Comparison of ENCODE assay signal across 8 cellular contexts in the genomic region with DNA sequence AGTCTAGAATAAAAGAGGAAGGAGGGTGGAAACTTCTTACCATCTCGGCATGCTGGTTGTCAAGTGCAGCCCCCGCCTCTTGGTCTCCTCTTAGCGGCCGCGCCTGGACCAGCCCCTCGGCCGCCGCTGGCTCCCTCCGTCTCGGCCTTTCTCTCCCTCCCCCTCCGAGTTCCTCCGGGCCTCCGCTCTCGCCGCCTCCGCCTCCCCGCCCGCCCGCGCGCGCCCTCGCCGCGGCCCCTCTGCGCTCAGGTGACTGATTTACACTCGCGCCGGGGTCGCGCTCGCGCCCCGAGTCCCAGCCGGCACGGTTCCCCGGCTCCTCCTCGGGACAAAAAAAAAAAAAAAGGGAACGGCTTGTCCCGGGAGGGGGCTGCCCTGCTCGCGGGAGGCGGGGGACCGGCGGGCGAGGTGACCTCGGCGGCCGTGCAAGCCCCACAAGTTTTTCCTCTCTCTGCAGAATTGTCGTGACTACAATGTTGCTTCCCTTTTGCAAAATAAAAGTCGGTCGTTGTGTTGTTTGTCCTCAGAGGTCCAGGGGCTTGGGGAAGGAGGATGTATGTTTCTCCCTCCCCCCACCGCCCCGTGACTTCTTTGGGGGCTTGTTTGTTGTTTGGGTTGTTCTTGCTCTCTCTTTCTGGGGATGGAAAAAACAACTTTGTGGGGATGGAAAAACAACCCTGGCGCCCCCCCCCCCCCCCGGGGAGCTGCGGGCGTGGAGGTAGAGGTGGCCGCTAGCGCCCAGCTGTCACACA.
DNase-seq lines count a peak whose midpoint lies in the region; ATAC-seq and TF ChIP-seq lines count a peak whose summit lies in the region.

A gene with protein sequence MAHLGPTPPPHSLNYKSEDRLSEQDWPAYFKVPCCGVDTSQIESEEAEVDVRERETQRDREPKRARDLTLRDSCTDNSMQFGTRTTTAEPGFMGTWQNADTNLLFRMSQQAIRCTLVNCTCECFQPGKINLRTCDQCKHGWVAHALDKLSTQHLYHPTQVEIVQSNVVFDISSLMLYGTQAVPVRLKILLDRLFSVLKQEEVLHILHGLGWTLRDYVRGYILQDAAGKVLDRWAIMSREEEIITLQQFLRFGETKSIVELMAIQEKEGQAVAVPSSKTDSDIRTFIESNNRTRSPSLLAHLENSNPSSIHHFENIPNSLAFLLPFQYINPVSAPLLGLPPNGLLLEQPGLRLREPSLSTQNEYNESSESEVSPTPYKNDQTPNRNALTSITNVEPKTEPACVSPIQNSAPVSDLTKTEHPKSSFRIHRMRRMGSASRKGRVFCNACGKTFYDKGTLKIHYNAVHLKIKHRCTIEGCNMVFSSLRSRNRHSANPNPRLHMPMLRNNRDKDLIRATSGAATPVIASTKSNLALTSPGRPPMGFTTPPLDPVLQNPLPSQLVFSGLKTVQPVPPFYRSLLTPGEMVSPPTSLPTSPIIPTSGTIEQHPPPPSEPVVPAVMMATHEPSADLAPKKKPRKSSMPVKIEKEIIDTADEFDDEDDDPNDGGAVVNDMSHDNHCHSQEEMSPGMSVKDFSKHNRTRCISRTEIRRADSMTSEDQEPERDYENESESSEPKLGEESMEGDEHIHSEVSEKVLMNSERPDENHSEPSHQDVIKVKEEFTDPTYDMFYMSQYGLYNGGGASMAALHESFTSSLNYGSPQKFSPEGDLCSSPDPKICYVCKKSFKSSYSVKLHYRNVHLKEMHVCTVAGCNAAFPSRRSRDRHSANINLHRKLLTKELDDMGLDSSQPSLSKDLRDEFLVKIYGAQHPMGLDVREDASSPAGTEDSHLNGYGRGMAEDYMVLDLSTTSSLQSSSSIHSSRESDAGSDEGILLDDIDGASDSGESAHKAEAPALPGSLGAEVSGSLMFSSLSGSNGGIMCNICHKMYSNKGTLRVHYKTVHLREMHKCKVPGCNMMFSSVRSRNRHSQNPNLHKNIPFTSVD (minus strand): TSS at position 65 of the 752 bp plus-strand sequence. CDS start 22 bp downstream, at position 43.

- H3K9me3 ChIP-seq in Loucy (ENCODE audit: insufficient read depth, low read depth, low read length) (no peaks in the 10 kb centered on the region), iPS-18a (ENCODE audit: control insufficient read depth, low read depth, low read length) (no peaks in the 10 kb centered on the region)

- H3K4me1 ChIP-seq in Loucy (ENCODE audit: insufficient read depth, low read length, poor library complexity, severe bottlenecking) (peaks cover 43% of the 10 kb centered on the region), iPS-18a (ENCODE audit: control insufficient read depth, low read depth, low read length) (peaks cover 35% of the 10 kb centered on the region)

- H3K4me3 ChIP-seq in Loucy (ENCODE audit: low read length, poor library complexity, severe bottlenecking) = peak within 1 kb of the TSS; percentile 71
- peak within 1 kb of the TSS; percentile 83 for H3K4me3 ChIP-seq in iPS-18a (ENCODE audit: low read length)
- H3K4me3 ChIP-seq in retinal pigment epithelial cell (ENCODE audit: low read length) = peak within 1 kb of the TSS; percentile 86

- H3K4me2 ChIP-seq in Loucy (ENCODE audit: low read depth, low read length, poor library complexity, severe bottlenecking) = peak within 1 kb of the TSS; percentile 75

- no peaks in the 10 kb centered on the region; the same call in 1 of the 2 replicates for H3F3A ChIP-seq in Loucy (ENCODE audit: low read depth)

- peak within 1 kb of the TSS; percentile 74 for H3K9ac ChIP-seq in Loucy (ENCODE audit: low read depth, low read length, poor library complexity, severe bottlenecking)
- peak within 1 kb of the TSS; percentile 65 for H3K9ac ChIP-seq in iPS-18a (ENCODE audit: low read length)

- no peak within 1 kb of the TSS for H3K27ac ChIP-seq in iPS-18a (ENCODE audit: low read length)

- H3K36me3 ChIP-seq in Loucy (ENCODE audit: insufficient read depth, low read length) (no peaks in the 10 kb centered on the region), iPS-18a (ENCODE audit: control insufficient read depth, low read depth, low read length) (no peaks in the 10 kb centered on the region)

- H3K27me3 ChIP-seq in Loucy (ENCODE audit: insufficient read depth, low read length, poor library complexity, severe bottlenecking) = no peaks in the 10 kb centered on the region
- H3K27me3 ChIP-seq in iPS-18a (ENCODE audit: control insufficient read depth, insufficient read depth, low read length) = peaks cover 21% of the 10 kb centered on the region

- DNase-seq in EH (ENCODE audit: low read depth) = peak; percentile 67
- peak; percentile 85 for DNase-seq in astrocyte of the hippocampus (ENCODE audit: low read depth, low spot score)
- no peak for DNase-seq in retinal pigment epithelial cell (ENCODE audit: low read depth)
- no peak for DNase-seq in KG1 (lab: John Stamatoyannopoulos, UW)

- no peaks in the 10 kb centered on the region for H4K20me1 ChIP-seq in Loucy (ENCODE audit: insufficient read depth, low read length, poor library complexity, severe bottlenecking)

- peak within 1 kb of the TSS; percentile 66; the same call in 1 of the 2 replicates for H2AFZ ChIP-seq in Loucy (ENCODE audit: low read length)

- H3K9me2 ChIP-seq in Loucy (replicated peaks; ENCODE audit: low read depth, low read length) = no peaks in the 10 kb centered on the region

- no peaks in the 10 kb centered on the region for H3K79me2 ChIP-seq in Loucy (ENCODE audit: insufficient read depth, low read length)

- ATAC-seq in HG02840 (IDR thresholded peaks at IDR 0.05; ENCODE audit: low FRiP score, unreplicated experiment) = no peak
- no peak for ATAC-seq in HG03097 (IDR thresholded peaks at IDR 0.05; ENCODE audit: low FRiP score, unreplicated experiment)

- TF ChIP-seq CTCF in Loucy (conservative IDR thresholded peaks at IDR 0.05; ENCODE audit: low read length) = no peak
- TF ChIP-seq CTCF in retinal pigment epithelial cell (conservative IDR thresholded peaks at IDR 0.05; ENCODE audit: low read depth, low read length) = peak; percentile 8

Comparison
In these comparisons a context has a peak if more than half of its experiments do, and no peak if none do; other contexts are left out.
1. DNase-seq: peak in EH (single experiment) and astrocyte of the hippocampus (single experiment); none in retinal pigment epithelial cell (single experiment) and KG1 (single experiment).
2. Peak in every context shown above with its lines, with median percentiles within 50 percentile points of each other: H3K4me3 ChIP-seq.